Comparison of ENCODE assay signal across 18 cellular contexts in the genomic region with DNA sequence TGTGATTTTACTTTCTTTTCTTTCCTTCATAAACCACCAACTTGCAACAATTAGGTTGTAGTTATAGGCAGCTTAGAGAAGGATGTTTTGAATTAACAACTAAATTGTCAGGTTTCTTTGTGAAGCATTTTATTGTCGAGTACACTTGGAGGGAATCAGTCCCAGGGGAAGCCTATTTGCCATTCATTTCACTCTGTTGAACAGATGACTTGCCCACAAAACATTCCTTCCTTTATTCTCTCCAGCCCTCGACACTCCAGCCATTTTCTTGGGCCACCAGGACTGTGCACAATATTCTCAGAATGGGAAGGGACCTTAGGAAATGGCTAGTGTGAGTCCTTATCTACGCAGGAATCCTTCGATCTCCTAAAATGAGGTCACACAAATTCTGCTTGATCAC.
"Had no signal": no experiment of that assay in that cellular context is flagged by ENCODE, and none has a peak within 500 bp of the region (broad histone marks: within the 10 kb centered on the region; RNA-seq: fewer than 3 reads in every experiment).

No MANE protein-coding gene starts in this region.

- ATAC-seq: heart left ventricle; left colon; mucosa of descending colon; naive thymus-derived CD8-positive, alpha-beta T cell; sciatic nerve; stimulated activated naive B cell treated with anti-CD40 and anti-IgM and Interleukin-4, amounts not matched to agents 10 μg/mL and 1 μg/mL and 100 μg/mL, for 72 hours; stimulated activated naive CD8-positive, alpha-beta T cell treated with anti-CD3 and anti-CD28 coated beads, Interleukin-15, amount 100 ng/mL, for 72 hours; upper lobe of right lung had no signal

- DNase-seq: cortex of kidney; dorsolateral prefrontal cortex; effector CD8-positive, alpha-beta T cell; heart left ventricle; hippocampal formation; left colon; mucosa of descending colon; naive thymus-derived CD8-positive, alpha-beta T cell; posterior cingulate gyrus; stimulated activated CD4-positive, alpha-beta T cell treated with anti-CD3 and anti-CD28 coated beads, Interleukin-2, amount 100 ng/mL, for 24 hours; stimulated activated CD4-positive, alpha-beta T cell treated with anti-CD3 and anti-CD28 coated beads, Interleukin-4, amount 100 ng/mL, for 4 hours; stimulated activated naive B cell treated with anti-CD40 and anti-IgM and Interleukin-4, amounts not matched to agents 10 μg/mL and 1 μg/mL and 100 μg/mL, for 72 hours; stimulated activated naive CD8-positive, alpha-beta T cell treated with anti-CD3 and anti-CD28 coated beads, Interleukin-15, amount 100 ng/mL, for 72 hours; testis; upper lobe of right lung had no signal

- H3K4me3 ChIP-seq: dorsolateral prefrontal cortex, heart left ventricle, mucosa of descending colon, skin epidermis, testis, tibial nerve, upper lobe of right lung had no signal

- H3K27me3 ChIP-seq: heart left ventricle, testis, tibial nerve, upper lobe of right lung had no signal

- H3K36me3 ChIP-seq: heart left ventricle, tibial nerve, upper lobe of right lung had no signal

- H3K27ac ChIP-seq: dorsolateral prefrontal cortex, heart left ventricle, skin epidermis, testis, tibial nerve, upper lobe of right lung had no signal

- H3K4me1 ChIP-seq: heart left ventricle, testis, tibial nerve, upper lobe of right lung had no signal

- H3K9me3 ChIP-seq: heart left ventricle, mucosa of descending colon, testis, tibial nerve, upper lobe of right lung had no signal
